8 cellular contexts compared by ENCODE assay signal in genomic region chr1:27659497-27660299, GRCh38. TPM values are rescaled to one million over a fixed set of nuclear protein-coding genes. Genes with fewer than 3 reads are reported as not detected.
DNase-seq lines count a peak whose midpoint lies in the region; ATAC-seq and TF ChIP-seq lines count a peak whose summit lies in the region.

No MANE protein-coding gene starts in this region.

- ATAC-seq in HG02623 (IDR thresholded peaks at IDR 0.05; ENCODE audit: unreplicated experiment): peak; percentile 68
- peak; percentile 92 for ATAC-seq in aorta (ENCODE audit: low FRiP score)

- H3K27ac ChIP-seq in ascending aorta (peak overlapping the region; percentile 94 to 96), aorta (ENCODE audit: low read depth in 1 of 2, low read length in 2 of 2) (peak overlapping the region; percentile 15 to 55)

- WGBS in aorta, 2 donors: 6 to 8% methylated on average over 62 to 78 of the region's 78 CpGs

- H3K9me3 ChIP-seq in ascending aorta (no peaks in the 10 kb centered on the region), aorta (ENCODE audit: control insufficient read depth, low read length) (no peaks in the 10 kb centered on the region)

- DNase-seq in GM12864 (ENCODE audit: low read depth): peak; percentile 79
- peak; percentile 84 for DNase-seq in NCI-H128 (lab: John Stamatoyannopoulos, UW; ENCODE audit: unreplicated experiment)
- DNase-seq in T-helper 9 cell: peak; percentile 80
- peak; percentile 79 to 96 for DNase-seq in ascending aorta (ENCODE audit: low spot score in 2 of 2)
- DNase-seq in hepatic stellate cell (ENCODE audit: low spot score): peak; percentile 83
- DNase-seq in renal cortical epithelial cell (ENCODE audit: low read depth): peak; percentile 49
- DNase-seq in aorta: peak; percentile 95 to 97

- H3K27me3 ChIP-seq in ascending aorta (no peaks in the 10 kb centered on the region), aorta (ENCODE audit: control insufficient read depth in 1 of 2, insufficient read depth in 2 of 2, low read length in 1 of 2) (no peaks in the 10 kb centered on the region)

- H3K36me3 ChIP-seq in ascending aorta (no peaks in the 10 kb centered on the region), aorta (ENCODE audit: control insufficient read depth in 1 of 2, insufficient read depth in 2 of 2, low read length in 1 of 2) (no peaks in the 10 kb centered on the region)

- H3K4me1 ChIP-seq in ascending aorta: peaks cover 4 to 25% of the 10 kb centered on the region in 2 donors
- no peaks in the 10 kb centered on the region for H3K4me1 ChIP-seq in aorta (ENCODE audit: control insufficient read depth in 1 of 2, insufficient read depth in 2 of 2, low read length in 2 of 2)

- H3K4me3 ChIP-seq in GM12864 (ENCODE audit: low read depth, low read length) (peak overlapping the region; percentile 57), ascending aorta (peak overlapping the region; percentile 69 to 85), aorta (ENCODE audit: low read length in 2 of 2) (peak overlapping the region; percentile 42 to 51)

- no peak for TF ChIP-seq CTCF in GM12864 (IDR thresholded peaks at IDR 0.05; ENCODE audit: low read depth, low read length, missing control alignments)
- TF ChIP-seq CTCF in ascending aorta (IDR thresholded peaks at IDR 0.05): no peak

- intact Hi-C loops in ascending aorta (cut with DNase I): loop anchor here (1.0 to 5.0 kb wide), 3 partner anchors 12 to 362 kb away; partner anchors contain the start of gene WASF2
- intact Hi-C loops in aorta (cut with DNase I): loop anchor here (5.0 to 10.0 kb wide), 3 partner anchors 102 to 265 kb away; partner anchors contain the start of gene GPR3 (in 1 of the 2)

RNA-seq across cellular contexts. Expression of gene IFI6, which starts 12.3 kb away (rescaled TPM):
- total RNA-seq in ascending aorta: 238 TPM
- 20.9 and 63.6 TPM in 2 replicates for total RNA-seq in renal cortical epithelial cell
- total RNA-seq in aorta: 100 to 1,000 TPM; 116 to 143 TPM
- 100 to 1,000 TPM in 1 of 2 donors, 10 to 100 TPM in 1; 85.3 to 170 TPM for polyA plus RNA-seq in aorta

RNA-seq across cellular contexts. Expression of gene FGR, which starts 24.7 kb away (rescaled TPM):
- total RNA-seq in ascending aorta (10.4 TPM), renal cortical epithelial cell (0.10 TPM in 1 of 2 replicates, not detected in the other), aorta (10 to 100 TPM; 12.1 to 21.7 TPM)
- 10 to 100 TPM in 1 of 2 donors, 1 to 10 TPM in 1; 2.8 to 12.1 TPM for polyA plus RNA-seq in aorta

RNA-seq across cellular contexts. Expression of gene AHDC1, which starts 55.8 kb away (rescaled TPM):
- total RNA-seq in ascending aorta (205 TPM), renal cortical epithelial cell (2.6 and 15.4 TPM in 2 replicates), aorta (10 to 100 TPM; 63.5 to 89.1 TPM)
- polyA plus RNA-seq in aorta: 10 to 100 TPM in 1 of 2 donors, 1 to 10 TPM in 1; 7.8 to 23.9 TPM

Comparison
In these comparisons a context has a peak if more than half of its experiments do, and no peak if none do; other contexts are left out.
1. Peak in every context shown above with its lines: DNase-seq, ATAC-seq, H3K4me3 ChIP-seq and H3K27ac ChIP-seq.
2. RNA of gene FGR, which starts 24.7 kb away (total RNA-seq): 12.1 to 21.7 TPM in aorta and 10.4 TPM in ascending aorta (single experiment); 0.10 TPM in renal cortical epithelial cell; every median in the first group is over 10 times any median in the second.